In the genomic region with DNA sequence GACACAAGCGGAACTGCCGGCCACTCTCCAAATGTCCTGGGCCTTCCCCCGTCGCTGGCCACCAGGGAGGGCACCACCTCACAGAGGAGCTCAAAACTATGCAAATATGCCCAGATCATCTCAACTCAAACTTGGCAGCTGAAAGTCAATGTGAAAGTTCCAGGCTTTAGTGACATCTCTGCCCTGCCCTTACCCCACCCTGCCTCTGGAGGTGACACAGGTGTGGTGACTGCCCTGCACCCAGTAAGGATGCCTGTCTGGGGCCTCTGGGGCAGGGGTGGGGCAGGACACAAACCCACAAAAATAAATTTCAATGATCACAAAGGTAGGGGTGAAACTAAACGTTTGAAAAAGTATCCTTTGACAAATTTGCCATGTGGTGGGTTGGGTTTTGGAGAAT, we compare ENCODE assay signal across 15 cellular contexts.
"Had no signal": no experiment of that assay in that cellular context is flagged by ENCODE, and none has a peak within 500 bp of the region (broad histone marks: within the 10 kb centered on the region; RNA-seq: fewer than 3 reads in every experiment).

No MANE protein-coding gene starts in this region.

- H3K4me1 ChIP-seq: colonic mucosa, esophagus muscularis mucosa, left lung had no signal

- H3K36me3 Mint-ChIP-seq: activated naive CD8-positive, alpha-beta T cell treated with anti-CD3 and anti-CD28 coated beads, Interleukin-2, amount 10 ng/mL, durations not matched to agents 7 days and 5 days; brain; naive B cell had no signal

- ATAC-seq: left lung, pancreas had no signal

- H3K9me3 ChIP-seq: colonic mucosa, esophagus muscularis mucosa, left lung, pancreas, suprapubic skin had no signal

- H3K27me3 ChIP-seq: colonic mucosa, pancreas, suprapubic skin had no signal

- DNase-seq: activated CD4-positive, alpha-beta T cell treated with anti-CD3 and anti-CD28 coated beads, Interleukin-2, amount 50 U/mL, for 48 hours; activated CD4-positive, CD25-positive, alpha-beta regulatory T cell treated with anti-CD3 and anti-CD28 coated beads, Interleukin-2, amount 50 U/mL, for 72 hours; activated naive CD8-positive, alpha-beta T cell treated with anti-CD3 and anti-CD28 coated beads, Interleukin-2, amount 10 ng/mL, durations not matched to agents 7 days and 5 days; central memory CD4-positive, alpha-beta T cell; colonic mucosa; left lung; mammary epithelial cell; naive B cell; pancreas; stimulated activated CD4-positive, alpha-beta T cell treated with anti-CD3 and anti-CD28 coated beads, Interleukin-1b, Interleukin-23, amount 100 ng/mL, for 48 hours; T-helper 9 cell; trophoblast cell had no signal

- H3K27ac Mint-ChIP-seq: activated naive CD8-positive, alpha-beta T cell treated with anti-CD3 and anti-CD28 coated beads, Interleukin-2, amount 10 ng/mL, durations not matched to agents 7 days and 5 days had no signal

- H3K4me3 Mint-ChIP-seq: activated naive CD8-positive, alpha-beta T cell treated with anti-CD3 and anti-CD28 coated beads, Interleukin-2, amount 10 ng/mL, durations not matched to agents 7 days and 5 days; brain; naive B cell had no signal

- H3K4me1 Mint-ChIP-seq: activated naive CD8-positive, alpha-beta T cell treated with anti-CD3 and anti-CD28 coated beads, Interleukin-2, amount 10 ng/mL, durations not matched to agents 7 days and 5 days; naive B cell had no signal

- H3K9me3 Mint-ChIP-seq: activated naive CD8-positive, alpha-beta T cell treated with anti-CD3 and anti-CD28 coated beads, Interleukin-2, amount 10 ng/mL, durations not matched to agents 7 days and 5 days had no signal

- H3K27ac ChIP-seq: colonic mucosa, esophagus muscularis mucosa, left lung, pancreas, suprapubic skin had no signal

- H3K36me3 ChIP-seq: colonic mucosa, esophagus muscularis mucosa, left lung, pancreas, suprapubic skin had no signal

- H3K4me3 ChIP-seq: colonic mucosa, esophagus muscularis mucosa, left lung, pancreas, suprapubic skin had no signal
